Comparison of ENCODE assay signal across 1 cellular context in the genomic region with DNA sequence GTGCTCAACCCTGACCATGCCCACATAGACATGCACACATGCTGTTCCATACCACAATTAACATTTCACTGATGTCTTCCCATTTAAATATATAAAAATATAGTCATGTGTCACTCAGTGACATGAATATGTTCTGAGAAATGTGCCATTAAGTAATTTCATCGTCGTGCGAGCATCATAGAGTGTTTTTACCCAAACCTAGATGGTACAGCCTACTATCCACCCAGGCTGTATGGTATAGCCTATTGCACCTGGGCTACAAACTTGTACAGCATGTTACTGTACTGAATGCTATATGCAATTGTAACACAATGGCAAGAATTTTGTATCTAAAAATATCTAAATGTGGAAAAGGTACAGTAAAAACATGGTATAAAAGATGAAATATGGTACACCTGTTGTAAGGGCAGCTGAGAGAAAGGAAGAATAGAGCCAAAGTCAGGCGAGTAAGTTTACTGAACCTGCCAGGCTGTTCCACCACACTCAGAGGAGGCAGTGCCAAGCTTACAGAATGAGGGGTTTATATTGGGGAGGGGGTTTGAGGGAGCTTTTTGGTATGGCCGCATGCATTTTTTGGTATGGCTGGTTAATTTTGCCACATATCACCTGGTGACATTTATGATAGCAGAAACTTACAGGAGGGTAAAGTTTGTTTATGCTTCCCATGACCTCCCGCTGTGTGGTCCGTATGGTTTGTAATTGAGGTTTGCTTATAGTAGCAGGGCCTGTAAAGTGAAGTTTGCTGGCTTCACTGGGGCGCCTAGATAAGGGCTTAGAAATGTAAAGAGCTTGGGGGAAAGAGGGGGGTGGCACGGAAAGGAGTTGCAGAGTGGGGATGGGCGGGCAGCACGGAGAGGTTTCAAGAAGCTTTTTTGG.
TF ChIP-seq lines count a peak whose summit lies in the region.

No MANE protein-coding gene starts in this region.

TF ChIP-seq in K562, 482 proteins besides CTCF, POLR2A, EP300 and RAD21 (continued from another document and continues in another):
- TF ChIP-seq, protein P1, sequence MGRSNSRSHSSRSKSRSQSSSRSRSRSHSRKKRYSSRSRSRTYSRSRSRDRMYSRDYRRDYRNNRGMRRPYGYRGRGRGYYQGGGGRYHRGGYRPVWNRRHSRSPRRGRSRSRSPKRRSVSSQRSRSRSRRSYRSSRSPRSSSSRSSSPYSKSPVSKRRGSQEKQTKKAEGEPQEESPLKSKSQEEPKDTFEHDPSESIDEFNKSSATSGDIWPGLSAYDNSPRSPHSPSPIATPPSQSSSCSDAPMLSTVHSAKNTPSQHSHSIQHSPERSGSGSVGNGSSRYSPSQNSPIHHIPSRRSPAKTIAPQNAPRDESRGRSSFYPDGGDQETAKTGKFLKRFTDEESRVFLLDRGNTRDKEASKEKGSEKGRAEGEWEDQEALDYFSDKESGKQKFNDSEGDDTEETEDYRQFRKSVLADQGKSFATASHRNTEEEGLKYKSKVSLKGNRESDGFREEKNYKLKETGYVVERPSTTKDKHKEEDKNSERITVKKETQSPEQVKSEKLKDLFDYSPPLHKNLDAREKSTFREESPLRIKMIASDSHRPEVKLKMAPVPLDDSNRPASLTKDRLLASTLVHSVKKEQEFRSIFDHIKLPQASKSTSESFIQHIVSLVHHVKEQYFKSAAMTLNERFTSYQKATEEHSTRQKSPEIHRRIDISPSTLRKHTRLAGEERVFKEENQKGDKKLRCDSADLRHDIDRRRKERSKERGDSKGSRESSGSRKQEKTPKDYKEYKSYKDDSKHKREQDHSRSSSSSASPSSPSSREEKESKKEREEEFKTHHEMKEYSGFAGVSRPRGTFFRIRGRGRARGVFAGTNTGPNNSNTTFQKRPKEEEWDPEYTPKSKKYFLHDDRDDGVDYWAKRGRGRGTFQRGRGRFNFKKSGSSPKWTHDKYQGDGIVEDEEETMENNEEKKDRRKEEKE (IDR thresholded peaks at IDR 0.05; ENCODE audit: borderline replicate concordance in 1 of 2, control insufficient read depth in 1 of 2, low read depth in 2 of 2, low read length in 1 of 2): no peak
- TF ChIP-seq TBL1XR1 (IDR thresholded peaks at IDR 0.05; ENCODE audit: low read length in 2 of 2) (peak in 1 of 2 experiments; percentile 18; a peak in 1 of 4 replicates), STAG1 (CRISPR knock-in tag; IDR thresholded peaks at IDR 0.05; ENCODE audit: borderline replicate concordance) (no peak), TARDBP (IDR thresholded peaks at IDR 0.05) (no peak), CXXC5 (CRISPR knock-in tag; IDR thresholded peaks at IDR 0.05) (peak; percentile 26), HNRNPUL1 (IDR thresholded peaks at IDR 0.05; ENCODE audit: low read length) (no peak), GABPB2 (CRISPR knock-in tag; conservative IDR thresholded peaks at IDR 0.05) (no peak), NFXL1 (CRISPR knock-in tag; IDR thresholded peaks at IDR 0.05) (no peak), PHF8 (IDR thresholded peaks at IDR 0.05; ENCODE audit: borderline replicate concordance, low read length) (no peak), TEAD4 (IDR thresholded peaks at IDR 0.05; ENCODE audit: low read length) (peak; percentile 86), TEAD4 (CRISPR knock-in tag; IDR thresholded peaks at IDR 0.05; ENCODE audit: borderline replicate concordance) (no peak), ZNF778 (CRISPR knock-in tag; IDR thresholded peaks at IDR 0.05) (no peak), NFIC (IDR thresholded peaks at IDR 0.05) (peak; percentile 54; the same call in 1 of the 2 replicates), NRF1 (conservative IDR thresholded peaks at IDR 0.05 in 1 of 2, IDR thresholded peaks at IDR 0.05 in 1 of 2) (no peak), NCOA1 (IDR thresholded peaks at IDR 0.05; ENCODE audit: low read depth) (peak; percentile 43; the same call in 1 of the 2 replicates), SREBF2 (CRISPR knock-in tag; IDR thresholded peaks at IDR 0.05) (no peak), ZNF263 (CRISPR knock-in tag; IDR thresholded peaks at IDR 0.05; ENCODE audit: borderline replicate concordance) (no peak), ILK (tag; IDR thresholded peaks at IDR 0.05; ENCODE audit: borderline replicate concordance, low read depth) (no peak), YY1 (IDR thresholded peaks at IDR 0.05; ENCODE audit: borderline replicate concordance in 1 of 3, control insufficient read depth in 1 of 3, extremely low read depth in 1 of 3, insufficient read depth in 3 of 3, insufficient read length in 1 of 3, insufficient replicate concordance in 2 of 3, low read depth in 1 of 3, low read length in 2 of 3) (no peak), RUNX1 (IDR thresholded peaks at IDR 0.05; ENCODE audit: low read depth) (no peak), ZBED1 (IDR thresholded peaks at IDR 0.05) (no peak), HCFC1 (IDR thresholded peaks at IDR 0.05; ENCODE audit: low read depth, low read length) (no peak), KAT8 (IDR thresholded peaks at IDR 0.05; ENCODE audit: low read depth) (no peak), ZNF551 (CRISPR knock-in tag; IDR thresholded peaks at IDR 0.05) (no peak), ELF4 (CRISPR knock-in tag; IDR thresholded peaks at IDR 0.05) (no peak), RAD51 (IDR thresholded peaks at IDR 0.05; ENCODE audit: borderline replicate concordance, low read depth) (no peak), ZNF408 (CRISPR knock-in tag; IDR thresholded peaks at IDR 0.05; ENCODE audit: low read depth) (no peak), CBFB (CRISPR knock-in tag; IDR thresholded peaks at IDR 0.05) (no peak), FOS (IDR thresholded peaks at IDR 0.05; ENCODE audit: extremely low read depth, insufficient read length) (no peak), ZNF695 (CRISPR knock-in tag; IDR thresholded peaks at IDR 0.05) (no peak), MCM2 (IDR thresholded peaks at IDR 0.05; ENCODE audit: low read depth) (no peak), ZNF175 (CRISPR knock-in tag; IDR thresholded peaks at IDR 0.05; ENCODE audit: low read depth) (no peak), SPI1 (IDR thresholded peaks at IDR 0.05; ENCODE audit: borderline replicate concordance, low read depth, low read length) (no peak), ZNF785 (CRISPR knock-in tag; IDR thresholded peaks at IDR 0.05) (no peak), IRF2 (CRISPR knock-in tag; IDR thresholded peaks at IDR 0.05) (no peak), SMARCA4 (IDR thresholded peaks at IDR 0.05) (peak; percentile 79), STAT5B (CRISPR knock-in tag; IDR thresholded peaks at IDR 0.05) (no peak)
- TF ChIP-seq, protein P2, sequence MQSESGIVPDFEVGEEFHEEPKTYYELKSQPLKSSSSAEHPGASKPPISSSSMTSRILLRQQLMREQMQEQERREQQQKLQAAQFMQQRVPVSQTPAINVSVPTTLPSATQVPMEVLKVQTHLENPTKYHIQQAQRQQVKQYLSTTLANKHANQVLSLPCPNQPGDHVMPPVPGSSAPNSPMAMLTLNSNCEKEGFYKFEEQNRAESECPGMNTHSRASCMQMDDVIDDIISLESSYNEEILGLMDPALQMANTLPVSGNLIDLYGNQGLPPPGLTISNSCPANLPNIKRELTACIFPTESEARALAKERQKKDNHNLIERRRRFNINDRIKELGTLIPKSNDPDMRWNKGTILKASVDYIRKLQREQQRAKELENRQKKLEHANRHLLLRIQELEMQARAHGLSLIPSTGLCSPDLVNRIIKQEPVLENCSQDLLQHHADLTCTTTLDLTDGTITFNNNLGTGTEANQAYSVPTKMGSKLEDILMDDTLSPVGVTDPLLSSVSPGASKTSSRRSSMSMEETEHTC (IDR thresholded peaks at IDR 0.05): no peak
- TF ChIP-seq, protein P3, sequence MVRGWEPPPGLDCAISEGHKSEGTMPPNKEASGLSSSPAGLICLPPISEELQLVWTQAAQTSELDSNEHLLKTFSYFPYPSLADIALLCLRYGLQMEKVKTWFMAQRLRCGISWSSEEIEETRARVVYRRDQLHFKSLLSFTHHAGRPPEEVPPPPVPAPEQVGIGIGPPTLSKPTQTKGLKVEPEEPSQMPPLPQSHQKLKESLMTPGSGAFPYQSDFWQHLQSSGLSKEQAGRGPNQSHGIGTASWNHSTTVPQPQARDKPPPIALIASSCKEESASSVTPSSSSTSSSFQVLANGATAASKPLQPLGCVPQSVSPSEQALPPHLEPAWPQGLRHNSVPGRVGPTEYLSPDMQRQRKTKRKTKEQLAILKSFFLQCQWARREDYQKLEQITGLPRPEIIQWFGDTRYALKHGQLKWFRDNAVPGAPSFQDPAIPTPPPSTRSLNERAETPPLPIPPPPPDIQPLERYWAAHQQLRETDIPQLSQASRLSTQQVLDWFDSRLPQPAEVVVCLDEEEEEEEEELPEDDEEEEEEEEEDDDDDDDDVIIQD (CRISPR knock-in tag; IDR thresholded peaks at IDR 0.05): no peak
- TF ChIP-seq, protein P4, sequence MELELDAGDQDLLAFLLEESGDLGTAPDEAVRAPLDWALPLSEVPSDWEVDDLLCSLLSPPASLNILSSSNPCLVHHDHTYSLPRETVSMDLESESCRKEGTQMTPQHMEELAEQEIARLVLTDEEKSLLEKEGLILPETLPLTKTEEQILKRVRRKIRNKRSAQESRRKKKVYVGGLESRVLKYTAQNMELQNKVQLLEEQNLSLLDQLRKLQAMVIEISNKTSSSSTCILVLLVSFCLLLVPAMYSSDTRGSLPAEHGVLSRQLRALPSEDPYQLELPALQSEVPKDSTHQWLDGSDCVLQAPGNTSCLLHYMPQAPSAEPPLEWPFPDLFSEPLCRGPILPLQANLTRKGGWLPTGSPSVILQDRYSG (tag; conservative IDR thresholded peaks at IDR 0.05; ENCODE audit: low read depth): no peak
- TF ChIP-seq, protein P5, sequence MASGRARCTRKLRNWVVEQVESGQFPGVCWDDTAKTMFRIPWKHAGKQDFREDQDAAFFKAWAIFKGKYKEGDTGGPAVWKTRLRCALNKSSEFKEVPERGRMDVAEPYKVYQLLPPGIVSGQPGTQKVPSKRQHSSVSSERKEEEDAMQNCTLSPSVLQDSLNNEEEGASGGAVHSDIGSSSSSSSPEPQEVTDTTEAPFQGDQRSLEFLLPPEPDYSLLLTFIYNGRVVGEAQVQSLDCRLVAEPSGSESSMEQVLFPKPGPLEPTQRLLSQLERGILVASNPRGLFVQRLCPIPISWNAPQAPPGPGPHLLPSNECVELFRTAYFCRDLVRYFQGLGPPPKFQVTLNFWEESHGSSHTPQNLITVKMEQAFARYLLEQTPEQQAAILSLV (tag; IDR thresholded peaks at IDR 0.05): no peak
- TF ChIP-seq, protein P6, sequence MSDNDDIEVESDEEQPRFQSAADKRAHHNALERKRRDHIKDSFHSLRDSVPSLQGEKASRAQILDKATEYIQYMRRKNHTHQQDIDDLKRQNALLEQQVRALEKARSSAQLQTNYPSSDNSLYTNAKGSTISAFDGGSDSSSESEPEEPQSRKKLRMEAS (CRISPR knock-in tag; IDR thresholded peaks at IDR 0.05): no peak
- TF ChIP-seq, protein P7, sequence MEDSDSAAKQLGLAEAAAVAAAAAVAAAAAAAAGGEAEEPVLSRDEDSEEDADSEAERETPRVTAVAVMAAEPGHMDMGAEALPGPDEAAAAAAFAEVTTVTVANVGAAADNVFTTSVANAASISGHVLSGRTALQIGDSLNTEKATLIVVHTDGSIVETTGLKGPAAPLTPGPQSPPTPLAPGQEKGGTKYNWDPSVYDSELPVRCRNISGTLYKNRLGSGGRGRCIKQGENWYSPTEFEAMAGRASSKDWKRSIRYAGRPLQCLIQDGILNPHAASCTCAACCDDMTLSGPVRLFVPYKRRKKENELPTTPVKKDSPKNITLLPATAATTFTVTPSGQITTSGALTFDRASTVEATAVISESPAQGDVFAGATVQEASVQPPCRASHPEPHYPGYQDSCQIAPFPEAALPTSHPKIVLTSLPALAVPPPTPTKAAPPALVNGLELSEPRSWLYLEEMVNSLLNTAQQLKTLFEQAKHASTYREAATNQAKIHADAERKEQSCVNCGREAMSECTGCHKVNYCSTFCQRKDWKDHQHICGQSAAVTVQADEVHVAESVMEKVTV (CRISPR knock-in tag; IDR thresholded peaks at IDR 0.05): no peak
- TF ChIP-seq, protein P8, sequence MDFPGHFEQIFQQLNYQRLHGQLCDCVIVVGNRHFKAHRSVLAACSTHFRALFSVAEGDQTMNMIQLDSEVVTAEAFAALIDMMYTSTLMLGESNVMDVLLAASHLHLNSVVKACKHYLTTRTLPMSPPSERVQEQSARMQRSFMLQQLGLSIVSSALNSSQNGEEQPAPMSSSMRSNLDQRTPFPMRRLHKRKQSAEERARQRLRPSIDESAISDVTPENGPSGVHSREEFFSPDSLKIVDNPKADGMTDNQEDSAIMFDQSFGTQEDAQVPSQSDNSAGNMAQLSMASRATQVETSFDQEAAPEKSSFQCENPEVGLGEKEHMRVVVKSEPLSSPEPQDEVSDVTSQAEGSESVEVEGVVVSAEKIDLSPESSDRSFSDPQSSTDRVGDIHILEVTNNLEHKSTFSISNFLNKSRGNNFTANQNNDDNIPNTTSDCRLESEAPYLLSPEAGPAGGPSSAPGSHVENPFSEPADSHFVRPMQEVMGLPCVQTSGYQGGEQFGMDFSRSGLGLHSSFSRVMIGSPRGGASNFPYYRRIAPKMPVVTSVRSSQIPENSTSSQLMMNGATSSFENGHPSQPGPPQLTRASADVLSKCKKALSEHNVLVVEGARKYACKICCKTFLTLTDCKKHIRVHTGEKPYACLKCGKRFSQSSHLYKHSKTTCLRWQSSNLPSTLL (IDR thresholded peaks at IDR 0.05): no peak
- TF ChIP-seq, protein P9, sequence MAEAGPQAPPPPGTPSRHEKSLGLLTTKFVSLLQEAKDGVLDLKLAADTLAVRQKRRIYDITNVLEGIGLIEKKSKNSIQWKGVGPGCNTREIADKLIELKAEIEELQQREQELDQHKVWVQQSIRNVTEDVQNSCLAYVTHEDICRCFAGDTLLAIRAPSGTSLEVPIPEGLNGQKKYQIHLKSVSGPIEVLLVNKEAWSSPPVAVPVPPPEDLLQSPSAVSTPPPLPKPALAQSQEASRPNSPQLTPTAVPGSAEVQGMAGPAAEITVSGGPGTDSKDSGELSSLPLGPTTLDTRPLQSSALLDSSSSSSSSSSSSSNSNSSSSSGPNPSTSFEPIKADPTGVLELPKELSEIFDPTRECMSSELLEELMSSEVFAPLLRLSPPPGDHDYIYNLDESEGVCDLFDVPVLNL (CRISPR knock-in tag; IDR thresholded peaks at IDR 0.05; ENCODE audit: low read depth): no peak
- TF ChIP-seq, protein P10, sequence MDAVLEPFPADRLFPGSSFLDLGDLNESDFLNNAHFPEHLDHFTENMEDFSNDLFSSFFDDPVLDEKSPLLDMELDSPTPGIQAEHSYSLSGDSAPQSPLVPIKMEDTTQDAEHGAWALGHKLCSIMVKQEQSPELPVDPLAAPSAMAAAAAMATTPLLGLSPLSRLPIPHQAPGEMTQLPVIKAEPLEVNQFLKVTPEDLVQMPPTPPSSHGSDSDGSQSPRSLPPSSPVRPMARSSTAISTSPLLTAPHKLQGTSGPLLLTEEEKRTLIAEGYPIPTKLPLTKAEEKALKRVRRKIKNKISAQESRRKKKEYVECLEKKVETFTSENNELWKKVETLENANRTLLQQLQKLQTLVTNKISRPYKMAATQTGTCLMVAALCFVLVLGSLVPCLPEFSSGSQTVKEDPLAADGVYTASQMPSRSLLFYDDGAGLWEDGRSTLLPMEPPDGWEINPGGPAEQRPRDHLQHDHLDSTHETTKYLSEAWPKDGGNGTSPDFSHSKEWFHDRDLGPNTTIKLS (IDR thresholded peaks at IDR 0.05; ENCODE audit: borderline replicate concordance, low read depth): no peak
- TF ChIP-seq, protein P11, sequence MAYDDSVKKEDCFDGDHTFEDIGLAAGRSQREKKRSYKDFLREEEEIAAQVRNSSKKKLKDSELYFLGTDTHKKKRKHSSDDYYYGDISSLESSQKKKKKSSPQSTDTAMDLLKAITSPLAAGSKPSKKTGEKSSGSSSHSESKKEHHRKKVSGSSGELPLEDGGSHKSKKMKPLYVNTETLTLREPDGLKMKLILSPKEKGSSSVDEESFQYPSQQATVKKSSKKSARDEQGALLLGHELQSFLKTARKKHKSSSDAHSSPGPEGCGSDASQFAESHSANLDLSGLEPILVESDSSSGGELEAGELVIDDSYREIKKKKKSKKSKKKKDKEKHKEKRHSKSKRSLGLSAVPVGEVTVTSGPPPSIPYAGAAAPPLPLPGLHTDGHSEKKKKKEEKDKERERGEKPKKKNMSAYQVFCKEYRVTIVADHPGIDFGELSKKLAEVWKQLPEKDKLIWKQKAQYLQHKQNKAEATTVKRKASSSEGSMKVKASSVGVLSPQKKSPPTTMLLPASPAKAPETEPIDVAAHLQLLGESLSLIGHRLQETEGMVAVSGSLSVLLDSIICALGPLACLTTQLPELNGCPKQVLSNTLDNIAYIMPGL (CRISPR knock-in tag; IDR thresholded peaks at IDR 0.05): no peak
